Comparison of ENCODE assay signal across 8 cellular contexts in genomic region chr19:55503447-55504251, GRCh38. TPM values are rescaled to one million over a fixed set of nuclear protein-coding genes. Genes with fewer than 3 reads are reported as not detected.
DNase-seq lines count a peak whose midpoint lies in the region; ATAC-seq, FAIRE-seq and TF ChIP-seq lines count a peak whose summit lies in the region.

No MANE protein-coding gene starts in this region.

- H3K27me3 ChIP-seq in HAP-1 (ENCODE audit: low read depth), result no peaks in the 10 kb centered on the region
- H3K27me3 ChIP-seq in MG63, result no peaks in the 10 kb centered on the region
- no peaks in the 10 kb centered on the region for H3K27me3 ChIP-seq in SJCRH30
- H3K27me3 ChIP-seq in gastroesophageal sphincter, result no peaks in the 10 kb centered on the region

- no peak for TF ChIP-seq EP300 in gastroesophageal sphincter (IDR thresholded peaks at IDR 0.05)

- H3K36me3 ChIP-seq in HAP-1 (replicated peaks), result no peaks in the 10 kb centered on the region
- no peaks in the 10 kb centered on the region; the same call in 1 of the 2 replicates for H3K36me3 ChIP-seq in MG63
- H3K36me3 ChIP-seq in SJCRH30, result no peaks in the 10 kb centered on the region
- H3K36me3 ChIP-seq in gastroesophageal sphincter, result peaks cover 0 to 33% of the 10 kb centered on the region in 2 donors

- FAIRE-seq in G401.6 (lab: Jason Lieb, UNC), result peak; percentile 75

- in situ Hi-C loops in HAP-1 (cut with MboI; ENCODE audit: low sequenced_read_pairs), result no loop called here

- H3K4me1 ChIP-seq in HAP-1 (no peaks in the 10 kb centered on the region), SJCRH30 (peaks cover 40% of the 10 kb centered on the region), gastroesophageal sphincter (peaks cover 0 to 17% (median 0%) of the 10 kb centered on the region in 3 donors)

- TF ChIP-seq POLR2A in gastroesophageal sphincter (IDR thresholded peaks at IDR 0.05), result no peak

- TF ChIP-seq CTCF in gastroesophageal sphincter (IDR thresholded peaks at IDR 0.05), result peak in 3 of 4 experiments; percentile 99 to 100 (median 99)

- H3K9me3 ChIP-seq in HAP-1 (no peaks in the 10 kb centered on the region), MG63 (no peaks in the 10 kb centered on the region), SJCRH30 (replicated peaks) (no peaks in the 10 kb centered on the region), gastroesophageal sphincter (no peaks in the 10 kb centered on the region)

- H3K4me3 ChIP-seq in HAP-1 (peak overlapping the region; percentile 24), MG63 (peak overlapping the region; percentile 52), SJCRH30 (peak overlapping the region; percentile 37), gastroesophageal sphincter (peak overlapping the region; percentile 31 to 53)

- ATAC-seq in gastroesophageal sphincter, result peak; percentile 98

- peak; percentile 68 to 93 for DNase-seq in HAP-1 (ENCODE audit: low spot score in 2 of 2)
- DNase-seq in MG63, result peak; percentile 87
- DNase-seq in SJCRH30, result peak; percentile 86 to 90
- DNase-seq in activated gamma-delta T cell treated with anti-CD3 and anti-CD28 coated beads, Interleukin-2, amount 50 U/mL, for 16 hours (ENCODE audit: low read depth), result peak; percentile 93
- peak; percentile 88 for DNase-seq in occipital lobe (lab: John Stamatoyannopoulos, UW)
- DNase-seq in superior temporal gyrus (ENCODE audit: extremely low spot score), result peak; percentile 98

- WGBS in gastroesophageal sphincter (ENCODE audit: low coverage in 1 of 2), 2 donors, result 23 to 43% methylated on average over 14 to 33 of the region's 68 CpGs

- H3K27ac ChIP-seq in SJCRH30 (peak overlapping the region; percentile 73), gastroesophageal sphincter (peak overlapping the region in 3 of 4 donors; percentile 86 to 91 (median 86))

RNA-seq across cellular contexts. Expression of gene SSC5D, which starts 15.4 kb away (rescaled TPM):
- 1.4 TPM in 1 of 2 replicates, not detected in the other for total RNA-seq in MG63 (2014; rRNA removed; shearing (Covaris generic); ENCODE audit: low replicate concordance)
- 3.1 and 3.8 TPM in 2 replicates for total RNA-seq in SJCRH30 (2014; rRNA removed; shearing (Covaris generic))
- total RNA-seq in gastroesophageal sphincter (10 to 100 TPM in 3 of 4 donors, 1 to 10 TPM in 1; 6.3 to 39.2 (median 23.5) TPM), occipital lobe (0.31 TPM)

RNA-seq across cellular contexts. Expression of gene NAT14, which starts 18.7 kb away (rescaled TPM):
- total RNA-seq in MG63 (2014; rRNA removed; shearing (Covaris generic); ENCODE audit: low replicate concordance), result 19.7 and 35.1 TPM in 2 replicates
- total RNA-seq in SJCRH30 (2014; rRNA removed; shearing (Covaris generic)), result 22.1 and 25.9 TPM in 2 replicates
- total RNA-seq in gastroesophageal sphincter, result 10 to 100 TPM in 1 of 4 donors, 1 to 10 TPM in 3; 7.4 to 14.0 (median 7.9) TPM
- 15.0 TPM for total RNA-seq in occipital lobe

RNA-seq across cellular contexts. Expression of gene ZNF628, which starts 27.2 kb away (rescaled TPM):
- 3.1 and 4.0 TPM in 2 replicates for total RNA-seq in MG63 (2014; rRNA removed; shearing (Covaris generic); ENCODE audit: low replicate concordance)
- total RNA-seq in SJCRH30 (2014; rRNA removed; shearing (Covaris generic)), result 2.9 and 3.6 TPM in 2 replicates
- total RNA-seq in gastroesophageal sphincter, result 10 to 100 TPM in 1 of 4 donors, 1 to 10 TPM in 3; 2.4 to 13.0 (median 4.9) TPM
- 0.78 TPM for total RNA-seq in occipital lobe

RNA-seq across cellular contexts. Expression of gene SBK2, which starts 33.3 kb away (rescaled TPM):
- total RNA-seq in MG63 (2014; rRNA removed; shearing (Covaris generic); ENCODE audit: low replicate concordance), result 0.20 TPM in 1 of 2 replicates, not detected in the other
- 6.8 and 6.9 TPM in 2 replicates for total RNA-seq in SJCRH30 (2014; rRNA removed; shearing (Covaris generic))
- total RNA-seq in gastroesophageal sphincter (not detected), occipital lobe (not detected)

RNA-seq across cellular contexts. Expression of gene C19orf85, which starts 39.1 kb away (rescaled TPM):
- not detected in 2 replicates for total RNA-seq in MG63 (2014; rRNA removed; shearing (Covaris generic); ENCODE audit: low replicate concordance)
- total RNA-seq in SJCRH30 (2014; rRNA removed; shearing (Covaris generic)), result not detected in 2 replicates
- not detected for total RNA-seq in gastroesophageal sphincter
- not detected for total RNA-seq in occipital lobe

Comparison
In these comparisons a context has a peak if more than half of its experiments do, and no peak if none do; other contexts are left out.
1. Peak in every context shown above with its lines: DNase-seq, ATAC-seq, H3K4me3 ChIP-seq and H3K27ac ChIP-seq.